ENCODE assay signal across 22 cellular contexts in genomic region chr11:102528618-102529017, GRCh38. TPM values are rescaled to one million over a fixed set of nuclear protein-coding genes. Genes with fewer than 3 reads are reported as not detected.
"Had no signal": no experiment of that assay in that cellular context is flagged by ENCODE, and none has a peak within 500 bp of the region (broad histone marks: within the 10 kb centered on the region; RNA-seq: fewer than 3 reads in every experiment).

No MANE protein-coding gene starts in this region.

- H3K4me1 ChIP-seq: left ventricle myocardium inferior, right atrium auricular region, tibial artery, vagina had no signal

- H3K27ac Mint-ChIP-seq: activated B cell treated with CpG ODN at 0.5 μM for 24 hours; activated CD8-positive, alpha-beta T cell treated with anti-CD3 and anti-CD28 coated beads for 36 hours; activated naive CD8-positive, alpha-beta T cell; memory B cell; natural killer cell treated with Interleukin-12 subunit alpha and Interleukin-12 subunit beta and Interleukin-15 and Interleukin-18, amount 100 ng/mL, for 72 hours; stimulated activated naive B cell treated with anti-CD40 and anti-IgM and Interleukin-4, amounts not matched to agents 10 μg/mL and 1 μg/mL and 100 μg/mL, for 72 hours; T-helper 2 cell treated with Interferon-gamma antibody and Interleukin-4, amounts not matched to agents 5 μg/mL and 100 μg/mL, for 36 hours had no signal

- H3K27me3 Mint-ChIP-seq: activated B cell treated with CpG ODN at 0.5 μM for 24 hours; activated CD8-positive, alpha-beta T cell treated with anti-CD3 and anti-CD28 coated beads for 36 hours; natural killer cell treated with Interleukin-12 subunit alpha and Interleukin-12 subunit beta and Interleukin-15 and Interleukin-18, amount 100 ng/mL, for 72 hours; stimulated activated naive B cell treated with anti-CD40 and anti-IgM and Interleukin-4, amounts not matched to agents 10 μg/mL and 1 μg/mL and 100 μg/mL, for 72 hours had no signal

- H3K36me3 Mint-ChIP-seq: activated naive CD8-positive, alpha-beta T cell; memory B cell; natural killer cell treated with Interleukin-12 subunit alpha and Interleukin-12 subunit beta and Interleukin-15 and Interleukin-18, amount 100 ng/mL, for 72 hours; stimulated activated naive B cell treated with anti-CD40 and anti-IgM and Interleukin-4, amounts not matched to agents 10 μg/mL and 1 μg/mL and 100 μg/mL, for 72 hours had no signal

- H3K4me3 Mint-ChIP-seq: activated B cell treated with CpG ODN at 0.5 μM for 24 hours; activated CD8-positive, alpha-beta T cell treated with anti-CD3 and anti-CD28 coated beads for 36 hours; activated naive CD8-positive, alpha-beta T cell; activated T-cell treated with anti-CD3 and anti-CD28 coated beads, Interleukin-2, amount 50 U/mL, for 4 hours; memory B cell; natural killer cell treated with Interleukin-12 subunit alpha and Interleukin-12 subunit beta and Interleukin-15 and Interleukin-18, amount 100 ng/mL, for 72 hours; stimulated activated naive B cell treated with anti-CD40 and anti-IgM and Interleukin-4, amounts not matched to agents 10 μg/mL and 1 μg/mL and 100 μg/mL, for 72 hours; T-helper 2 cell treated with Interferon-gamma antibody and Interleukin-4, amounts not matched to agents 5 μg/mL and 100 μg/mL, for 36 hours had no signal

- FAIRE-seq: bronchial epithelial cell had no signal

- H3K9me3 Mint-ChIP-seq: activated B cell treated with CpG ODN at 0.5 μM for 24 hours; activated CD8-positive, alpha-beta T cell treated with anti-CD3 and anti-CD28 coated beads for 36 hours; activated T-cell treated with anti-CD3 and anti-CD28 coated beads, Interleukin-2, amount 50 U/mL, for 4 hours; memory B cell; natural killer cell treated with Interleukin-12 subunit alpha and Interleukin-12 subunit beta and Interleukin-15 and Interleukin-18, amount 100 ng/mL, for 72 hours; stimulated activated naive B cell treated with anti-CD40 and anti-IgM and Interleukin-4, amounts not matched to agents 10 μg/mL and 1 μg/mL and 100 μg/mL, for 72 hours; T-helper 2 cell treated with Interferon-gamma antibody and Interleukin-4, amounts not matched to agents 5 μg/mL and 100 μg/mL, for 36 hours had no signal

- ATAC-seq: activated CD8-positive, alpha-beta T cell treated with anti-CD3 and anti-CD28 coated beads for 36 hours; activated T-cell treated with anti-CD3 and anti-CD28 coated beads, Interleukin-2, amount 50 U/mL, for 4 hours; natural killer cell treated with Interleukin-12 subunit alpha and Interleukin-12 subunit beta and Interleukin-15 and Interleukin-18, amount 100 ng/mL, for 72 hours; stimulated activated naive B cell treated with anti-CD40 and anti-IgM and Interleukin-4, amounts not matched to agents 10 μg/mL and 1 μg/mL and 100 μg/mL, for 72 hours had no signal

- H3K4me3 ChIP-seq: left ventricle myocardium inferior, right atrium auricular region, skin epidermis, tibial artery, vagina had no signal

- H3K27me3 ChIP-seq: right atrium auricular region, tibial artery, vagina had no signal

- H3K27ac ChIP-seq: left ventricle myocardium inferior, right atrium auricular region, tibial artery, vagina had no signal

- H3K36me3 ChIP-seq: left ventricle myocardium inferior, right atrium auricular region, tibial artery, vagina had no signal

- H3K4me1 Mint-ChIP-seq: memory B cell had no signal

- DNase-seq: activated B cell treated with CpG ODN at 0.5 μM for 24 hours; activated CD4-positive, alpha-beta T cell treated with anti-CD3 and anti-CD28 coated beads for 48 hours; activated CD8-positive, alpha-beta T cell treated with anti-CD3 and anti-CD28 coated beads for 36 hours; activated effector memory CD4-positive, alpha-beta T cell treated with Interleukin-2 at 50 U/mL for 16 hours; activated T-cell treated with anti-CD3 and anti-CD28 coated beads, Interleukin-2, amount 50 U/mL, for 4 hours; dermis blood vessel endothelial cell; erythroblast; left ventricle myocardium inferior; occipital lobe; stimulated activated CD4-positive, alpha-beta T cell treated with anti-CD3 and anti-CD28 coated beads, Interleukin-15, amount 100 ng/mL, for 24 hours; stimulated activated CD4-positive, alpha-beta T cell treated with anti-CD3 and anti-CD28 coated beads, Interleukin-4, amount 100 ng/mL, for 1 hour; stimulated activated naive B cell treated with anti-CD40 and anti-IgM and Interleukin-4, amounts not matched to agents 10 μg/mL and 1 μg/mL and 100 μg/mL, for 72 hours; tibial artery had no signal

- H3K9me3 ChIP-seq: left ventricle myocardium inferior, right atrium auricular region, tibial artery, vagina had no signal

RNA-seq across cellular contexts. Expression of gene MMP7, which starts 1.9 kb away (rescaled TPM):
- total RNA-seq: activated B cell treated with CpG ODN at 0.5 μM for 24 hours; activated CD8-positive, alpha-beta T cell treated with anti-CD3 and anti-CD28 coated beads for 36 hours; bronchial epithelial cell; left ventricle myocardium inferior; natural killer cell treated with Interleukin-12 subunit alpha and Interleukin-12 subunit beta and Interleukin-15 and Interleukin-18, amount 100 ng/mL, for 72 hours; posterior vena cava; right atrium auricular region had no signal
